In genomic region chr11:65095427-65095826, GRCh38 we compare ENCODE assay signal across 8 cellular contexts. TPM values are rescaled to one million over a fixed set of nuclear protein-coding genes. Genes with fewer than 3 reads are reported as not detected.
A peak's percentile ranks its signal among the peaks of the same experiment; 100 is the strongest.
DNase-seq lines count a peak whose midpoint lies in the region; ATAC-seq and TF ChIP-seq lines count a peak whose summit lies in the region.

No MANE protein-coding gene starts in this region.

- H3K23ac ChIP-seq in H9 (ENCODE audit: insufficient read length, low read depth, low read length), result no peak overlapping the region

- ATAC-seq in WTC11 (no peak), HG02938 (IDR thresholded peaks at IDR 0.05; ENCODE audit: unreplicated experiment) (no peak), HG03565 (IDR thresholded peaks at IDR 0.05; ENCODE audit: unreplicated experiment) (no peak), GM21528 (IDR thresholded peaks at IDR 0.05; ENCODE audit: low FRiP score, unreplicated experiment) (no peak)

- POLR2A ChIA-PET in WTC11 (lab: Charles Lee), result interaction anchor here (0.7 to 1.6 kb wide), 2 partner anchors 17 to 21 kb away, joined by 3 to 5 read pairs; partner anchors contain the start of gene ZNHIT2

- no peaks in the 10 kb centered on the region for H3K27me3 ChIP-seq in H9 (ENCODE audit: insufficient read depth, low read length)

- H4K8ac ChIP-seq in H9 (replicated peaks; ENCODE audit: insufficient read length, low read depth, low read length), result peak overlapping the region; percentile 74

- TF ChIP-seq CTCF in H9 (conservative IDR thresholded peaks at IDR 0.05) (no peak), WTC11 (IDR thresholded peaks at IDR 0.05) (no peak), fibroblast of villous mesenchyme (IDR thresholded peaks at IDR 0.05; ENCODE audit: insufficient read depth, low read depth, low read length) (no peak)

- no peak overlapping the region for H3T11ph ChIP-seq in H9 (ENCODE audit: low read length)

- no peaks in the 10 kb centered on the region for H4K20me1 ChIP-seq in H9 (ENCODE audit: control insufficient read depth, insufficient read depth, insufficient read length)

- no peaks in the 10 kb centered on the region for H3K9me3 ChIP-seq in H9 (ENCODE audit: control insufficient read depth, low read depth, low read length)

- H3K4me1 Mint-ChIP-seq in H9, result peaks cover 8 to 9% of the 10 kb centered on the region in 2 experiments
- peaks cover 6% of the 10 kb centered on the region for H3K4me1 Mint-ChIP-seq in WTC11

- no peak overlapping the region for H3K4ac ChIP-seq in H9 (ENCODE audit: low read depth, low read length)

- H3K56ac ChIP-seq in H9 (ENCODE audit: insufficient read length, low read depth, low read length), result no peak overlapping the region

- H3K79me1 ChIP-seq in H9 (ENCODE audit: insufficient read depth, low read depth, low read length, poor library complexity, severe bottlenecking), result peaks cover 4% of the 10 kb centered on the region

- H3K27ac Mint-ChIP-seq in H9 (peak overlapping the region; percentile 88 to 100 (median 99); a peak in 5 of 7 replicates), WTC11 (peak overlapping the region; percentile 99)

- H2BK5ac ChIP-seq in H9 (ENCODE audit: insufficient read length, low read length), result no peak overlapping the region

- H3K27me3 Mint-ChIP-seq in H9 (ENCODE audit: low read depth) (no peaks in the 10 kb centered on the region), WTC11 (ENCODE audit: low read depth) (no peaks in the 10 kb centered on the region)

- no peak overlapping the region for H2BK20ac ChIP-seq in H9 (ENCODE audit: low read depth, low read length, poor library complexity, severe bottlenecking)

- H3K4me3 ChIP-seq in fibroblast of villous mesenchyme (ENCODE audit: low read depth, low read length) (peak overlapping the region; percentile 79), skeletal muscle cell (ENCODE audit: low read depth, low read length) (peak overlapping the region; percentile 73)

- H3K4me2 ChIP-seq in H9 (ENCODE audit: insufficient read depth, insufficient read length, low read length), result no peak overlapping the region

- H3K23me2 ChIP-seq in H9 (ENCODE audit: insufficient read length, low read depth, low read length, poor library complexity, severe bottlenecking), result no peaks in the 10 kb centered on the region

- 0 out of 2 replicates have a peak, but pooled peaks cover 3% of the 10 kb centered on the region for H3K79me2 ChIP-seq in H9 (ENCODE audit: insufficient read depth, low read length)

- H3K36me3 Mint-ChIP-seq in H9 (ENCODE audit: insufficient read depth in 1 of 3, low read depth in 3 of 3), result peaks cover 4 to 10% (median 7%) of the 10 kb centered on the region in 3 experiments; a peak in 5 of 7 replicates
- peaks cover 8% of the 10 kb centered on the region for H3K36me3 Mint-ChIP-seq in WTC11

- no peak overlapping the region for H2AK5ac ChIP-seq in H9 (ENCODE audit: insufficient read length, low read length)

- H2BK12ac ChIP-seq in H9 (ENCODE audit: insufficient read length, low read depth, low read length), result no peak overlapping the region

- no peak overlapping the region for H3K14ac ChIP-seq in H9 (ENCODE audit: insufficient read depth, low read length)

- no peak for DNase-seq in H9
- DNase-seq in WTC11 (ENCODE audit: low spot score), result no peak
- no peak for DNase-seq in fibroblast of villous mesenchyme (ENCODE audit: low read depth)
- DNase-seq in skeletal muscle cell (ENCODE audit: low read depth), result no peak
- DNase-seq in GOT3 (lab: John Stamatoyannopoulos, UW), result no peak

- H2AFZ ChIP-seq in H9 (ENCODE audit: low read length), result no peak overlapping the region

- H3K27ac ChIP-seq in H9 (ENCODE audit: insufficient read length, low read depth, low read length), result no peak overlapping the region

- H3K9ac ChIP-seq in H9 (ENCODE audit: extremely low read depth, insufficient read length, low read length), result peak overlapping the region; percentile 66

- no peak overlapping the region for H4K91ac ChIP-seq in H9 (ENCODE audit: insufficient read length, low read depth, low read length)

- no peaks in the 10 kb centered on the region for H3K9me3 Mint-ChIP-seq in H9
- H3K9me3 Mint-ChIP-seq in WTC11, result no peaks in the 10 kb centered on the region

- H3K4me3 Mint-ChIP-seq in H9, result peak overlapping the region; percentile 95 to 96
- peak overlapping the region; percentile 90 for H3K4me3 Mint-ChIP-seq in WTC11

- peak overlapping the region; percentile 97 for H4K5ac ChIP-seq in H9 (ENCODE audit: insufficient read length, low read depth, low read length)

- no peak overlapping the region for H2BK120ac ChIP-seq in H9 (ENCODE audit: low read depth, low read length, poor library complexity, severe bottlenecking)

- CTCF ChIA-PET in WTC11 (lab: Charles Lee), result interaction anchor here (1.6 to 9.9 kb wide), 3 partner anchors 16 to 109 kb away, joined by 3 to 104 read pairs (median 3); partner anchors contain the start of genes TM7SF2 and ZNHIT2

- no peak overlapping the region for H3K18ac ChIP-seq in H9 (ENCODE audit: insufficient read length, low read depth, low read length)

- no peaks in the 10 kb centered on the region for H3K4me1 ChIP-seq in H9 (ENCODE audit: insufficient read depth, low read length)

- WGBS in H9 (ENCODE audit: extremely low coverage, insufficient read length, low lambda C conversion rate), result no CpG with 5 or more reads among the region's 22 CpGs

- no peak overlapping the region for H2BK15ac ChIP-seq in H9 (ENCODE audit: low read depth, low read length)

TF ChIP-seq in WTC11, 78 proteins besides CTCF, POLR2A, EP300 and RAD21 (continues in another document):
- no peak for TF ChIP-seq PREB (CRISPR knock-in tag; IDR thresholded peaks at IDR 0.05; ENCODE audit: borderline replicate concordance)
- TF ChIP-seq, protein P1, sequence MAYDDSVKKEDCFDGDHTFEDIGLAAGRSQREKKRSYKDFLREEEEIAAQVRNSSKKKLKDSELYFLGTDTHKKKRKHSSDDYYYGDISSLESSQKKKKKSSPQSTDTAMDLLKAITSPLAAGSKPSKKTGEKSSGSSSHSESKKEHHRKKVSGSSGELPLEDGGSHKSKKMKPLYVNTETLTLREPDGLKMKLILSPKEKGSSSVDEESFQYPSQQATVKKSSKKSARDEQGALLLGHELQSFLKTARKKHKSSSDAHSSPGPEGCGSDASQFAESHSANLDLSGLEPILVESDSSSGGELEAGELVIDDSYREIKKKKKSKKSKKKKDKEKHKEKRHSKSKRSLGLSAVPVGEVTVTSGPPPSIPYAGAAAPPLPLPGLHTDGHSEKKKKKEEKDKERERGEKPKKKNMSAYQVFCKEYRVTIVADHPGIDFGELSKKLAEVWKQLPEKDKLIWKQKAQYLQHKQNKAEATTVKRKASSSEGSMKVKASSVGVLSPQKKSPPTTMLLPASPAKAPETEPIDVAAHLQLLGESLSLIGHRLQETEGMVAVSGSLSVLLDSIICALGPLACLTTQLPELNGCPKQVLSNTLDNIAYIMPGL (CRISPR knock-in tag; IDR thresholded peaks at IDR 0.05), result no peak
- no peak for TF ChIP-seq TP53 (CRISPR knock-in tag; IDR thresholded peaks at IDR 0.05)
- no peak for TF ChIP-seq ZNF423 (CRISPR knock-in tag; IDR thresholded peaks at IDR 0.05)
- no peak for TF ChIP-seq IRF2 (CRISPR knock-in tag; IDR thresholded peaks at IDR 0.05; ENCODE audit: borderline replicate concordance, low read depth)
- no peak for TF ChIP-seq ATF6 (CRISPR knock-in tag; IDR thresholded peaks at IDR 0.05)

RNA-seq across cellular contexts. Expression of gene VPS51, which starts 0.6 kb away (rescaled TPM):
- total RNA-seq in H9 (2021) (94.7 and 98.5 TPM in 2 replicates), WTC11 (2021) (122 to 136 TPM (median 123 TPM) in 3 replicates), fibroblast of villous mesenchyme (104 and 169 TPM in 2 replicates)

RNA-seq across cellular contexts. Expression of gene ZFPL1, which starts 11.4 kb away (rescaled TPM):
- 24.2 and 26.7 TPM in 2 replicates for total RNA-seq in H9 (2021)
- 32.2 to 33.8 TPM (median 32.8 TPM) in 3 replicates for total RNA-seq in WTC11 (2021)
- total RNA-seq in fibroblast of villous mesenchyme, result 28.9 and 46.7 TPM in 2 replicates

RNA-seq across cellular contexts. Expression of gene CDCA5, which starts 11.6 kb away (rescaled TPM):
- total RNA-seq in H9 (2021) (93.9 and 94.8 TPM in 2 replicates), WTC11 (2021) (80.6 to 95.9 TPM (median 86.9 TPM) in 3 replicates), fibroblast of villous mesenchyme (7.4 and 15.5 TPM in 2 replicates)

RNA-seq across cellular contexts. Expression of gene TM7SF2, which starts 16.2 kb away (rescaled TPM):
- total RNA-seq in H9 (2021), result 74.8 and 76.1 TPM in 2 replicates
- total RNA-seq in WTC11 (2021), result 63.8 to 74.9 TPM (median 71.5 TPM) in 3 replicates
- total RNA-seq in fibroblast of villous mesenchyme, result 31.6 and 45.8 TPM in 2 replicates

RNA-seq across cellular contexts. Expression of gene ZNHIT2, which starts 22.1 kb away (rescaled TPM):
- total RNA-seq in H9 (2021), result 18.3 and 19.0 TPM in 2 replicates
- 15.9 to 18.3 TPM (median 16.7 TPM) in 3 replicates for total RNA-seq in WTC11 (2021)
- 11.2 and 15.1 TPM in 2 replicates for total RNA-seq in fibroblast of villous mesenchyme
